Comparison of ENCODE assay signal across 8 cellular contexts in the genomic region with DNA sequence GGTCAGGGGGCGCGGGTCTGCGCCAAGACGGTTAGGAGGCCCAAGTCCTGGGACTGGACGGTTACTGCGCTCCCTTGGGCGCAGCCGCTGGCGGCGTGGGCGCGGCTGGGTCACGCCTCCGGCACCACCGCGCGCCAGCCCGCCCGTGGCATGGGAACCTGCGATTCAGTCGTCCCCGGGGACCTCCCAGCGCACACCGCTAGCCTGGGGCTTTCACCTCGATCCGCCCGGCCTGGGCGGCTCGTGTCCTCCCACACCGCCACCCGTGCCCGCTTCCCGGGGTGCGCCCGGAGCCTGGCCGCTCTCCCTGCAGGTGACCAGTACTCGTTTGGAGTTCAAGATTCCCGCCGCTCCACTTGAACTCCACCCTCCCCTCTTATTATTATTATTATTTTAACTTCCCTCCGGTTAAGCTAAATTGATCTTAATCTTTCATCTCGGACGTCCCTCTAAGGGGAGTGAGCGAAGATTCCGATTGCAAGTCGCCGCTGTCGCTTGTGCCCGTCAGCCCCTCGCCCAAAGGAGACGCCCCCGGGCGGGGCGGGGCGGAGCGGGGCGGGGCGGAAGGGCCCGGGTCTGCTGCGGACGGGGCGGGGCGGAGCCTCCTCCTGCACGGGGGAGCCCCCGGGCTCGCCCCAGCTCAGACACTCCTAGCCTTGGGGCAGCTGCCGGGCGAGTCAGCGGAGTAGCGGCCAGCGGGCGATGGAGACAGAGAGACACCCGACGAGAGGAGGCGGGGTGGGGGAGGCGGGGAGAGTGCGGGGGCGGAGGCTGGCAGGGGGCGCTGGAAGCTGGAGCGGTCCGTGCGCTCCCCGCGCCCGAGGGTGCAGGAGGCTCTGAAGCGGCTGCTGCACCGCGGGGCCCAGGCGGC. TPM values are rescaled to one million over a fixed set of nuclear protein-coding genes. Genes with fewer than 3 reads are reported as not detected.
A peak's percentile ranks its signal among the peaks of the same experiment; 100 is the strongest.
DNase-seq lines count a peak whose midpoint lies in the region; ATAC-seq and TF ChIP-seq lines count a peak whose summit lies in the region.

A gene with protein sequence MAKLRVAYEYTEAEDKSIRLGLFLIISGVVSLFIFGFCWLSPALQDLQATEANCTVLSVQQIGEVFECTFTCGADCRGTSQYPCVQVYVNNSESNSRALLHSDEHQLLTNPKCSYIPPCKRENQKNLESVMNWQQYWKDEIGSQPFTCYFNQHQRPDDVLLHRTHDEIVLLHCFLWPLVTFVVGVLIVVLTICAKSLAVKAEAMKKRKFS (plus strand): TSS at position 643 of the 871 bp plus-strand sequence. CDS start 445 bp downstream, outside the sequence.

- H3K4me3 ChIP-seq in cardiac fibroblast (replicated peaks in 1 of 2; ENCODE audit: low read depth in 2 of 2, low read length in 2 of 2) = peak within 1 kb of the TSS; percentile 75 to 79

- POLR2A ChIA-PET in activated B cell treated with CpG ODN at 0.5 μM for 24 hours (lab: Charles Lee) = interaction anchor here (0.9 to 1.0 kb wide), 2 partner anchors 10 to 896 kb away, joined by 3 to 4 read pairs; partner anchors contain the start of gene FRS2

- peaks cover 3% of the 10 kb centered on the region for H3K36me3 Mint-ChIP-seq in activated B cell treated with CpG ODN at 0.5 μM for 24 hours (ENCODE audit: low read depth)

- intact Hi-C loops in activated B cell treated with CpG ODN at 0.5 μM for 24 hours (cut with micrococcal nuclease) = loop anchor here (1.0 to 10.0 kb wide), 7 partner anchors 9 to 1011 kb away; partner anchors contain the start of genes CNOT2, RAB3IP and YEATS4

- DNase-seq in NCI-H187 treated with DMSO at 0.1 percent for 48 hours (lab: John Stamatoyannopoulos, UW) (peak; percentile 29), activated B cell treated with CpG ODN at 0.5 μM for 24 hours (peak; percentile 79), cardiac fibroblast (ENCODE audit: low read depth in 2 of 2) (peak; percentile 37 to 73), dedifferentiated amniotic fluid mesenchymal stem cell (ENCODE audit: extremely low spot score) (no peak)
- peak; percentile 68 for DNase-seq in stimulated activated CD4-positive, alpha-beta T cell treated with anti-CD3 and anti-CD28 coated beads, Interleukin-1b, Interleukin-23, amount 100 ng/mL, for 48 hours

- H3K4me1 Mint-ChIP-seq in activated B cell treated with CpG ODN at 0.5 μM for 24 hours = peaks cover 20% of the 10 kb centered on the region

- no peaks in the 10 kb centered on the region for H3K9me3 Mint-ChIP-seq in activated B cell treated with CpG ODN at 0.5 μM for 24 hours

- H3K4me3 Mint-ChIP-seq in activated B cell treated with CpG ODN at 0.5 μM for 24 hours = peak within 1 kb of the TSS; percentile 91

- peak; percentile 87 for ATAC-seq in GM18511 (IDR thresholded peaks at IDR 0.05; ENCODE audit: unreplicated experiment)
- peak; percentile 75 for ATAC-seq in HG02938 (IDR thresholded peaks at IDR 0.05; ENCODE audit: unreplicated experiment)
- ATAC-seq in activated B cell treated with CpG ODN at 0.5 μM for 24 hours (ENCODE audit: low read depth) = peak; percentile 90

- no peaks in the 10 kb centered on the region for H3K27me3 ChIP-seq in layer of hippocampus (ENCODE audit: control insufficient read depth, insufficient read depth, low read length)

- CTCF ChIA-PET in activated B cell treated with CpG ODN at 0.5 μM for 24 hours (lab: Charles Lee) = interaction anchor here (0.8 to 0.9 kb wide), 2 partner anchors 121 to 211 kb away, joined by 3 read pairs; no protein-coding TSS in a partner anchor

- TF ChIP-seq CTCF in activated B cell treated with CpG ODN at 0.5 μM for 24 hours (IDR thresholded peaks at IDR 0.05) = no peak
- TF ChIP-seq CTCF in cardiac fibroblast (IDR thresholded peaks at IDR 0.05; ENCODE audit: low read depth, low read length) = no peak

- H3K27ac Mint-ChIP-seq in activated B cell treated with CpG ODN at 0.5 μM for 24 hours = no peak within 1 kb of the TSS

- peak within 1 kb of the TSS; percentile 81 for H3K27ac ChIP-seq in layer of hippocampus (ENCODE audit: low read depth, low read length)

- H3K27me3 Mint-ChIP-seq in activated B cell treated with CpG ODN at 0.5 μM for 24 hours = no peaks in the 10 kb centered on the region

RNA-seq across cellular contexts. Expression of the gene that starts here (rescaled TPM):
- 0.71 and 0.86 TPM in 2 replicates for total RNA-seq in activated B cell treated with CpG ODN at 0.5 μM for 24 hours

Comparison
In these comparisons a context has a peak if more than half of its experiments do, and no peak if none do; other contexts are left out.
1. Peak in DNase-seq and ATAC-seq in activated B cell treated with CpG ODN at 0.5 μM for 24 hours; RNA of the gene not detected or under 1 TPM.